Comparison of ENCODE assay signal across 12 cellular contexts in genomic region chr4:88866862-88867550, GRCh38.
DNase-seq lines count a peak whose midpoint lies in the region; ATAC-seq and TF ChIP-seq lines count a peak whose summit lies in the region.
"Had no signal": no experiment of that assay in that cellular context is flagged by ENCODE, and none has a peak within 500 bp of the region (broad histone marks: within the 10 kb centered on the region; RNA-seq: fewer than 3 reads in every experiment).

No MANE protein-coding gene starts in this region.

- no peak for TF ChIP-seq EP300 in tibial nerve (IDR thresholded peaks at IDR 0.05)

- H4K20me1 ChIP-seq in OCI-LY7 (ENCODE audit: insufficient read depth, low read length) = no peaks in the 10 kb centered on the region

- H3K4me1 ChIP-seq in OCI-LY7 (ENCODE audit: insufficient read depth, low read length, poor library complexity, severe bottlenecking) (peaks cover 4% of the 10 kb centered on the region), tibial nerve (no peaks in the 10 kb centered on the region)

- peak overlapping the region; percentile 50; the same call in 1 of the 2 replicates for H2AFZ ChIP-seq in OCI-LY7 (ENCODE audit: low read length)

- CTCF ChIA-PET in OCI-LY7 (lab: Charles Lee; ENCODE audit: unreplicated experiment) = no interaction called here

- H3K36me3 ChIP-seq in OCI-LY7 (ENCODE audit: insufficient read depth, low read length) (no peaks in the 10 kb centered on the region), tibial nerve (no peaks in the 10 kb centered on the region)
- H3K36me3 ChIP-seq: MG63 had no signal

- H3K4me2 ChIP-seq in OCI-LY7 (ENCODE audit: low read length) = no peak overlapping the region

- no peaks in the 10 kb centered on the region for H3K79me2 ChIP-seq in OCI-LY7 (ENCODE audit: insufficient read depth, low read depth, low read length)

- ATAC-seq in GM18517 (IDR thresholded peaks at IDR 0.05; ENCODE audit: unreplicated experiment) = no peak
- ATAC-seq in GM19395 (IDR thresholded peaks at IDR 0.05; ENCODE audit: unreplicated experiment) = no peak
- ATAC-seq in omental fat pad (ENCODE audit: low FRiP score) = no peak
- ATAC-seq: Panc1 had no signal

- no peak for TF ChIP-seq CTCF in OCI-LY7 (conservative IDR thresholded peaks at IDR 0.05; ENCODE audit: low read length)
- no peak for TF ChIP-seq CTCF in foreskin fibroblast (IDR thresholded peaks at IDR 0.05; ENCODE audit: low read depth, low read length)
- TF ChIP-seq CTCF in tibial nerve (IDR thresholded peaks at IDR 0.05) = no peak
- TF ChIP-seq CTCF in omental fat pad (IDR thresholded peaks at IDR 0.05) = no peak

- DNase-seq in DMS53 treated with DMSO at 0.1 percent for 48 hours (lab: John Stamatoyannopoulos, UW; ENCODE audit: unreplicated experiment) (peak; percentile 84), NCI-H1105 treated with DMSO at 0.1 percent for 48 hours (lab: John Stamatoyannopoulos, UW) (peak; percentile 63), OCI-LY7 (ENCODE audit: low spot score) (peak; percentile 0), foreskin fibroblast (peak; percentile 38 to 63), tibial nerve (ENCODE audit: low spot score in 2 of 2) (no peak), omental fat pad (ENCODE audit: low spot score) (no peak)
- DNase-seq: activated naive CD8-positive, alpha-beta T cell treated with anti-CD3 and anti-CD28 coated beads, Interleukin-2, amount 10 ng/mL, durations not matched to agents 7 days and 5 days; MG63 had no signal

- no peak for TF ChIP-seq POLR2A in tibial nerve (IDR thresholded peaks at IDR 0.05)

- H3K27me3 ChIP-seq in tibial nerve = no peaks in the 10 kb centered on the region
- H3K27me3 ChIP-seq: MG63 had no signal

- 57 to 60% methylated on average over 4 of the region's 4 CpGs for WGBS in tibial nerve, 2 donors

- H3K27ac ChIP-seq in OCI-LY7 (ENCODE audit: low read depth, low read length, poor library complexity, severe bottlenecking) (no peak overlapping the region), tibial nerve (no peak overlapping the region)
- H3K27ac ChIP-seq: coronary artery had no signal

- no peaks in the 10 kb centered on the region for H3K9me2 ChIP-seq in OCI-LY7 (ENCODE audit: insufficient read depth, low read length)

- intact Hi-C loops in OCI-LY7 (cut with micrococcal nuclease; ENCODE audit: unreplicated experiment) = no loop called here

- POLR2A ChIA-PET in OCI-LY7 (lab: Charles Lee) = no interaction called here

- H3K9me3 ChIP-seq in OCI-LY7 (ENCODE audit: low read length) = no peaks in the 10 kb centered on the region
- no peaks in the 10 kb centered on the region for H3K9me3 ChIP-seq in tibial nerve
- H3K9me3 ChIP-seq: MG63 had no signal

- BruUV-seq in OCI-LY7 (replicated peaks; lab: Mats Ljungman, UMichigan) = no TSS peak

- no peak overlapping the region for H3K4me3 ChIP-seq in OCI-LY7 (ENCODE audit: low read depth, low read length, poor library complexity, severe bottlenecking)
- H3K4me3 ChIP-seq in foreskin fibroblast (ENCODE audit: low read depth in 1 of 2, low read length in 2 of 2) = no peak overlapping the region
- H3K4me3 ChIP-seq in tibial nerve = no peak overlapping the region
- H3K4me3 ChIP-seq: coronary artery, MG63 had no signal

Comparison
In these comparisons a context has a peak if more than half of its experiments do, and no peak if none do; other contexts are left out.
1. DNase-seq: peak in DMS53 treated with DMSO at 0.1 percent for 48 hours (single experiment), NCI-H1105 treated with DMSO at 0.1 percent for 48 hours (single experiment), OCI-LY7 (single experiment) and foreskin fibroblast (2 of 2); none in tibial nerve (0 of 2) and omental fat pad (single experiment).